In genomic region chr4:109160494-109160893, GRCh38 we compare ENCODE assay signal across 7 cellular contexts.
"Had no signal": no experiment of that assay in that cellular context is flagged by ENCODE, and none has a peak within 500 bp of the region (broad histone marks: within the 10 kb centered on the region; RNA-seq: fewer than 3 reads in every experiment).

No MANE protein-coding gene starts in this region.

- H3K27ac Mint-ChIP-seq: IgD-negative memory B cell had no signal

- H2AFZ ChIP-seq: GM23248 had no signal

- DNase-seq: GM23248, GOT3, H9, HCEC 1CT had no signal

- H3K27ac ChIP-seq: GM23248, HL-60 had no signal

- H3K4me1 Mint-ChIP-seq: IgD-negative memory B cell had no signal

- ATAC-seq: HepG2 had no signal

- H3K4me3 ChIP-seq: GM23248 had no signal

- H3K9ac ChIP-seq: GM23248 had no signal

- H3K4me3 Mint-ChIP-seq: H9, IgD-negative memory B cell had no signal

- H3K27me3 Mint-ChIP-seq: IgD-negative memory B cell had no signal

- H3K9me3 Mint-ChIP-seq: H9, IgD-negative memory B cell had no signal
